In genomic region chr12:104750061-104750460, GRCh38 we compare ENCODE assay signal across 8 cellular contexts.
DNase-seq lines count a peak whose midpoint lies in the region; ATAC-seq and TF ChIP-seq lines count a peak whose summit lies in the region.

No MANE protein-coding gene starts in this region.

- no peak overlapping the region for H3K4me3 ChIP-seq in Jurkat, Clone E6-1 (ENCODE audit: low read length)
- H3K4me3 ChIP-seq in choroid plexus epithelial cell (ENCODE audit: low read depth, low read length): no peak overlapping the region
- H3K4me3 ChIP-seq in HAP-1: no peak overlapping the region

- no peaks in the 10 kb centered on the region for H3K4me1 ChIP-seq in HAP-1

- peak; percentile 71 for ATAC-seq in GM19351 (IDR thresholded peaks at IDR 0.05; ENCODE audit: unreplicated experiment)
- ATAC-seq in HG03095 (IDR thresholded peaks at IDR 0.05; ENCODE audit: unreplicated experiment): no peak

- DNase-seq in AG09319 (ENCODE audit: extremely low read depth, low read depth) (peak; percentile 38), choroid plexus epithelial cell (ENCODE audit: low read depth) (peak; percentile 87), NCI-H510A (lab: John Stamatoyannopoulos, UW) (no peak), HAP-1 (ENCODE audit: low spot score in 2 of 2) (no peak)
- DNase-seq in Jurkat, Clone E6-1 (ENCODE audit: low read depth, low spot score): peak; percentile 34
- peak; percentile 22 for DNase-seq in stimulated activated CD8-positive, alpha-beta memory T cell treated with anti-CD3 and anti-CD28 coated beads, Interleukin-4, amount 100 ng/mL, for 48 hours

- H3K27me3 ChIP-seq in HAP-1 (ENCODE audit: low read depth): peaks cover 5% of the 10 kb centered on the region; the same call in 1 of the 2 replicates

- TF ChIP-seq CTCF in AG09319 (IDR thresholded peaks at IDR 0.05; ENCODE audit: low read depth, low read length) (no peak), choroid plexus epithelial cell (conservative IDR thresholded peaks at IDR 0.05; ENCODE audit: low read depth, low read length) (no peak)

- no peaks in the 10 kb centered on the region for H3K36me3 ChIP-seq in HAP-1 (replicated peaks)

- H3K9me3 ChIP-seq in HAP-1: no peaks in the 10 kb centered on the region

- in situ Hi-C loops in HAP-1 (cut with MboI; ENCODE audit: low sequenced_read_pairs): no loop called here

Comparison
In these comparisons a context has a peak if more than half of its experiments do, and no peak if none do; other contexts are left out.
1. DNase-seq: peak in AG09319 (single experiment), Jurkat, Clone E6-1 (single experiment), choroid plexus epithelial cell (single experiment) and stimulated activated CD8-positive, alpha-beta memory T cell treated with anti-CD3 and anti-CD28 coated beads, Interleukin-4, amount 100 ng/mL, for 48 hours (single experiment); none in NCI-H510A (single experiment) and HAP-1 (0 of 2).